8 cellular contexts compared by ENCODE assay signal in the genomic region with DNA sequence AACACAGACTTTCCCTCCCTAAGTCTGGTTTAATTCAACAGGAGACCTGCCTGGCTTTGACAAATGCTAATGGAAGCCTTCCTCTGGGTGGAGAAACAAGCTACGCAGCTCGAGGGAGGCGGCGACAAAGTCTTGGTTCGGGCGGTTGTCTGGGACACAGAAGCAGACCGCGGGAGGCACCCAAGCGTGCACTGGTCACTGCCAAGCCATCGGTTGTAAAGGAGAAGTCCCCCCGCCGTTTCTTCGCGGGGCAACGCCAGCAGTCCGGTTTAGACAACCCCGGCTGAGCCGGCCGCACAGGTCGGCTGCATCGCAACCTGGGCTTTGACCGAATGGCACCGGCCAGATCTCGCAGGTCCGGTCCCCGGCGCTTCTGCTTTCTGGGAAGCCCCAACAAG. TPM values are rescaled to one million over a fixed set of nuclear protein-coding genes. Genes with fewer than 3 reads are reported as not detected.
DNase-seq lines count a peak whose midpoint lies in the region; ATAC-seq, FAIRE-seq and TF ChIP-seq lines count a peak whose summit lies in the region.

No MANE protein-coding gene starts in this region.

- peak; percentile 12 for ATAC-seq in HG03097 (IDR thresholded peaks at IDR 0.05; ENCODE audit: low FRiP score, unreplicated experiment)
- peak; percentile 63 for ATAC-seq in left colon

- H3K36me3 ChIP-seq in SK-N-MC (ENCODE audit: insufficient read depth, low read length): peaks cover 38% of the 10 kb centered on the region

- POLR2A ChIA-PET in AG04450 (lab: Yijun Ruan, JAX): interaction anchor here (0.5 to 1.5 kb wide), 2 partner anchors 60 to 97 kb away, joined by 3 to 4 read pairs; no protein-coding TSS in a partner anchor

- no peak for TF ChIP-seq CTCF in AG04450 (IDR thresholded peaks at IDR 0.05; ENCODE audit: low read depth, low read length)
- TF ChIP-seq CTCF in choroid plexus epithelial cell (conservative IDR thresholded peaks at IDR 0.05; ENCODE audit: low read depth, low read length): no peak

- intact Hi-C loops in left colon (cut with DNase I, micrococcal nuclease): loop anchor here in 1 of 2 donors (5.0 kb wide), 1 partner anchor 111 kb away; the partner anchor contains the start of gene SEC14L5

- CTCF ChIA-PET in AG04450 (lab: Charles Lee): interaction anchor here (4.5 kb wide), 1 partner anchor 110 kb away, joined by 18 read pairs; no protein-coding TSS in a partner anchor

- H3K4me3 ChIP-seq in AG04450 (ENCODE audit: low read depth, low read length): peak overlapping the region; percentile 88
- peak overlapping the region; percentile 95 for H3K4me3 ChIP-seq in SK-N-MC
- H3K4me3 ChIP-seq in choroid plexus epithelial cell (ENCODE audit: low read depth, low read length): peak overlapping the region; percentile 94

- FAIRE-seq in GM18507 (lab: Jason Lieb, UNC): peak; percentile 56

- H3K27ac ChIP-seq in AG04450 (ENCODE audit: low read depth, low read length) (peak overlapping the region; percentile 73), SK-N-MC (0 out of 2 replicates have a peak overlapping the region, but pooled peaks have one; percentile 82)

- peak overlapping the region; percentile 98 for H3K9ac ChIP-seq in SK-N-MC (ENCODE audit: insufficient read length)

- no peak for DNase-seq in AG04450 (ENCODE audit: low read depth, low spot score)
- no peak for DNase-seq in GM18507 (ENCODE audit: extremely low spot score, insufficient read length, low read depth)
- DNase-seq in SK-N-MC (ENCODE audit: low read depth, low spot score): no peak
- DNase-seq in choroid plexus epithelial cell (ENCODE audit: low read depth): peak; percentile 64
- peak; percentile 75 to 80 for DNase-seq in left colon
- DNase-seq in stimulated activated CD4-positive, alpha-beta T cell treated with anti-CD3 and anti-CD28 coated beads, Interleukin-2, amount 100 ng/mL, for 48 hours: peak; percentile 9 to 12
- no peak for DNase-seq in middle frontal gyrus (ENCODE audit: extremely low spot score, low spot score)

- H3K9me3 ChIP-seq in AG04450 (ENCODE audit: control insufficient read depth, insufficient read depth, low read length): no peaks in the 10 kb centered on the region; the same call in 1 of the 2 replicates
- H3K9me3 ChIP-seq in SK-N-MC (ENCODE audit: low read depth, low read length): no peaks in the 10 kb centered on the region

- no peaks in the 10 kb centered on the region for H3K27me3 ChIP-seq in AG04450 (ENCODE audit: control insufficient read depth, insufficient read depth, low read length)

RNA-seq across cellular contexts. Expression of gene GLYR1, which starts 0.6 kb away (rescaled TPM):
- 44.2 and 46.3 TPM in 2 replicates for polyA plus RNA-seq in AG04450 (2011; rRNA removed)
- 25.8 and 29.0 TPM in 2 replicates for polyA minus RNA-seq in AG04450 (2011; rRNA and poly(A)+ RNA removed)
- total RNA-seq in left colon: 100 to 1,000 TPM; 106 to 114 TPM

RNA-seq across cellular contexts. Expression of gene UBN1, which starts 0.8 kb away (rescaled TPM):
- 11.2 TPM in 2 replicates for polyA plus RNA-seq in AG04450 (2011; rRNA removed)
- polyA minus RNA-seq in AG04450 (2011; rRNA and poly(A)+ RNA removed): 15.4 and 22.6 TPM in 2 replicates
- 10 to 100 TPM; 34.8 to 43.5 TPM for total RNA-seq in left colon

RNA-seq across cellular contexts. Expression of gene ROGDI, which starts 44.1 kb away (rescaled TPM):
- 9.2 and 14.3 TPM in 2 replicates for polyA plus RNA-seq in AG04450 (2011; rRNA removed)
- polyA minus RNA-seq in AG04450 (2011; rRNA and poly(A)+ RNA removed): 5.0 and 8.6 TPM in 2 replicates
- total RNA-seq in left colon: 10 to 100 TPM; 21.2 to 26.1 TPM

RNA-seq across cellular contexts. Expression of gene SMIM22, which starts 51.3 kb away (rescaled TPM):
- not detected in 2 replicates for polyA plus RNA-seq in AG04450 (2011; rRNA removed)
- not detected in 2 replicates for polyA minus RNA-seq in AG04450 (2011; rRNA and poly(A)+ RNA removed)
- total RNA-seq in left colon: 100 to 1,000 TPM; 448 to 580 TPM

RNA-seq across cellular contexts. Expression of gene SEPTIN12, which starts 58.4 kb away (rescaled TPM):
- not detected in 2 replicates for polyA plus RNA-seq in AG04450 (2011; rRNA removed)
- polyA minus RNA-seq in AG04450 (2011; rRNA and poly(A)+ RNA removed): not detected in 2 replicates
- under 1 TPM in 1 of 2 donors, not detected in 1; 0.75 TPM for total RNA-seq in left colon

Comparison
In these comparisons a context has a peak if more than half of its experiments do, and no peak if none do; other contexts are left out.
1. DNase-seq: peak in choroid plexus epithelial cell (single experiment), left colon (2 of 2) and stimulated activated CD4-positive, alpha-beta T cell treated with anti-CD3 and anti-CD28 coated beads, Interleukin-2, amount 100 ng/mL, for 48 hours (2 of 2); none in AG04450 (single experiment), GM18507 (single experiment), SK-N-MC (single experiment) and middle frontal gyrus (single experiment).
2. Peak in every context shown above with its lines, with median percentiles within 50 percentile points of each other: H3K4me3 ChIP-seq.